Comparison of ENCODE assay signal across 23 cellular contexts in genomic region chr10:36164556-36165504, GRCh38.
"Had no signal": no experiment of that assay in that cellular context is flagged by ENCODE, and none has a peak within 500 bp of the region (broad histone marks: within the 10 kb centered on the region; RNA-seq: fewer than 3 reads in every experiment).

No MANE protein-coding gene starts in this region.

- H3K36me3 ChIP-seq: neural progenitor cell, spleen, thoracic aorta, tibial nerve, upper lobe of left lung had no signal

- H3K27me3 Mint-ChIP-seq: memory B cell; naive thymus-derived CD4-positive, alpha-beta T cell; stimulated activated memory B cell treated with anti-CD40 and anti-IgM and Interleukin-4, amounts not matched to agents 10 μg/mL and 1 μg/mL and 100 μg/mL, for 72 hours; stimulated activated naive CD8-positive, alpha-beta T cell treated with anti-CD3 and anti-CD28 coated beads, Interleukin-15, Interleukin-2, amounts not matched to agents 100 ng/mL and 50 ng/mL, for 24 hours had no signal

- H3K27ac ChIP-seq: hepatocyte, neural progenitor cell, parathyroid adenoma, skin epidermis, thoracic aorta, tibial nerve, upper lobe of left lung had no signal

- H3K9me3 ChIP-seq: thoracic aorta, tibial nerve, upper lobe of left lung had no signal

- DNase-seq: cerebellar nuclear complex; cortex of kidney; left colon; midbrain; naive thymus-derived CD4-positive, alpha-beta T cell; spleen; stimulated activated CD4-positive, alpha-beta T cell treated with anti-CD3 and anti-CD28 coated beads, Interleukin-4, amount 100 ng/mL, for 4 hours; upper lobe of left lung had no signal

- H3K36me3 Mint-ChIP-seq: memory B cell; naive thymus-derived CD4-positive, alpha-beta T cell; neural progenitor cell; stimulated activated memory B cell treated with anti-CD40 and anti-IgM and Interleukin-4, amounts not matched to agents 10 μg/mL and 1 μg/mL and 100 μg/mL, for 72 hours had no signal

- FAIRE-seq: frontal cortex, islet of Langerhans, urothelium cell line had no signal

- H3K4me3 ChIP-seq: hepatocyte, lung, neural progenitor cell, skin epidermis, spleen, thoracic aorta, tibial nerve, upper lobe of left lung had no signal

- H3K4me1 Mint-ChIP-seq: memory B cell; naive thymus-derived CD4-positive, alpha-beta T cell; neural progenitor cell; stimulated activated memory B cell treated with anti-CD40 and anti-IgM and Interleukin-4, amounts not matched to agents 10 μg/mL and 1 μg/mL and 100 μg/mL, for 72 hours had no signal

- H2AFZ ChIP-seq: hepatocyte, neural progenitor cell, parathyroid adenoma had no signal

- H3K79me2 ChIP-seq: hepatocyte, parathyroid adenoma had no signal

- H3K4me2 ChIP-seq: hepatocyte, neural progenitor cell had no signal

- H3K4me1 ChIP-seq: neural progenitor cell, parathyroid adenoma, spleen, tibial nerve, upper lobe of left lung had no signal

- H3K9ac ChIP-seq: neural progenitor cell, parathyroid adenoma had no signal

- H3K4me3 Mint-ChIP-seq: memory B cell; naive thymus-derived CD4-positive, alpha-beta T cell; nephron; neural progenitor cell; stimulated activated memory B cell treated with anti-CD40 and anti-IgM and Interleukin-4, amounts not matched to agents 10 μg/mL and 1 μg/mL and 100 μg/mL, for 72 hours; stimulated activated naive CD8-positive, alpha-beta T cell treated with anti-CD3 and anti-CD28 coated beads, Interleukin-15, Interleukin-2, amounts not matched to agents 100 ng/mL and 50 ng/mL, for 24 hours had no signal

- ATAC-seq: left colon; naive thymus-derived CD4-positive, alpha-beta T cell; stimulated activated memory B cell treated with anti-CD40 and anti-IgM and Interleukin-4, amounts not matched to agents 10 μg/mL and 1 μg/mL and 100 μg/mL, for 72 hours had no signal

- H3K27me3 ChIP-seq: hepatocyte, neural progenitor cell, spleen, tibial nerve, upper lobe of left lung had no signal

- H3K27ac Mint-ChIP-seq: memory B cell; naive thymus-derived CD4-positive, alpha-beta T cell; neural progenitor cell; progenitor cell of endocrine pancreas; stimulated activated memory B cell treated with anti-CD40 and anti-IgM and Interleukin-4, amounts not matched to agents 10 μg/mL and 1 μg/mL and 100 μg/mL, for 72 hours; stimulated activated naive CD8-positive, alpha-beta T cell treated with anti-CD3 and anti-CD28 coated beads, Interleukin-15, Interleukin-2, amounts not matched to agents 100 ng/mL and 50 ng/mL, for 24 hours had no signal
